ENCODE assay signal across 8 cellular contexts in the genomic region with DNA sequence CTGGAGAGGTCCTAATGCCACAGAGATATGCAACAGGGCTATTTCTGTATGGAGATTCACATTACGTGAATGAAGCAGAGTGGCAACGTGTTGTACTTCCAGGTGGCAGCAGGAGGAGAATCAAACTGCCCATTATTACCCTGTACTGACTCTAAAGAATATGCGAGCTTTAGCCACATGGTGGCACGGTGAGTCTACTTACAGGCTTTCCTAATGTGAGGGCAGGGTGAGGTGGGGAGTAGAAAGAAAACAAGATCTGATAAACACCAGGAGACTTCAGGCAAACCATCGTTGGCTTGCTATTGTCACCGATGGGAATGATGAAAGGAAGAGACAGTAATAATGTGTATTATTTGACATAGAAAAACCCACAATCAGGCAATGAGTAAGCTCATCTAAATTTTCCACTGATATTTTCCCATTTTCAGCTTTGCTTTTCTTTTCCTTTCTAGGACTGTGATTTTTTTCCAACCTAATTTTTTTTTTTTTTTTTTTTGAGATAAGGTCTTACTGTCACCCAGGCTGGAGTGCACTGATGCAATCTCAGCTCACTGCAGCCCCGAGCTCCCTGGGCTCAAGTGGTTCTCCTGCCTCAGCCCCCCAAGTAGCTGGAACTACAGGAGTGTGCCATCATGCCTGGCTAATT.
DNase-seq lines count a peak whose midpoint lies in the region; ATAC-seq and TF ChIP-seq lines count a peak whose summit lies in the region.

No MANE protein-coding gene starts in this region.

- peak overlapping the region in 2 of 10 donors; percentile 73 to 78 for H3K27ac Mint-ChIP-seq in naive thymus-derived CD8-positive, alpha-beta T cell

- no peaks in the 10 kb centered on the region for H3K27me3 Mint-ChIP-seq in naive thymus-derived CD8-positive, alpha-beta T cell

- POLR2A ChIA-PET in naive thymus-derived CD8-positive, alpha-beta T cell (lab: Charles Lee) = interaction anchor here (0.6 to 0.7 kb wide), 3 partner anchors 134 to 470 kb away, joined by 3 to 8 read pairs (median 3); no protein-coding TSS in a partner anchor

- H3K4me1 Mint-ChIP-seq in naive thymus-derived CD8-positive, alpha-beta T cell = peaks cover 0 to 2% (median under 1%) of the 10 kb centered on the region in 4 donors

- H3K36me3 Mint-ChIP-seq in naive thymus-derived CD8-positive, alpha-beta T cell = peaks cover 0 to 2% (median 0%) of the 10 kb centered on the region in 3 donors

- ATAC-seq in GM21390 (IDR thresholded peaks at IDR 0.05; ENCODE audit: unreplicated experiment) = peak; percentile 92
- ATAC-seq in naive thymus-derived CD8-positive, alpha-beta T cell = peak; percentile 89 to 90

- no peaks in the 10 kb centered on the region for H3K9me3 Mint-ChIP-seq in naive thymus-derived CD8-positive, alpha-beta T cell

- no peak for TF ChIP-seq POLR2A in erythroblast (IDR thresholded peaks at IDR 0.05; ENCODE audit: low read length)

- H3K4me3 Mint-ChIP-seq in naive thymus-derived CD8-positive, alpha-beta T cell = no peak overlapping the region

- DNase-seq in DMS153 (lab: John Stamatoyannopoulos, UW) (peak; percentile 86), HS-27A (ENCODE audit: low read depth) (peak; percentile 26), NOMO-1 treated with dmso at 0.1 percent for 144 hours (lab: John Stamatoyannopoulos, UW; ENCODE audit: unreplicated experiment) (peak; percentile 58), erythroblast (lab: John Stamatoyannopoulos, UW) (peak; percentile 78 to 83), superior temporal gyrus (ENCODE audit: extremely low spot score) (peak; percentile 85)
- DNase-seq in activated CD8-positive, alpha-beta memory T cell treated with anti-CD3 and anti-CD28 coated beads, Interleukin-2, amount 50 U/mL, for 24 hours (ENCODE audit: extremely low read depth) = peak; percentile 7
- peak; percentile 5 to 70 (median 40) for DNase-seq in naive thymus-derived CD8-positive, alpha-beta T cell

Comparison
In these comparisons a context has a peak if more than half of its experiments do, and no peak if none do; other contexts are left out.
1. Peak in every context shown above with its lines: DNase-seq and ATAC-seq.
2. DNase-seq: peak in every context shown above with its lines; median percentile 86 in DMS153; 85 in superior temporal gyrus; 80 in erythroblast; 58 in NOMO-1 treated with dmso at 0.1 percent for 144 hours; 40 in naive thymus-derived CD8-positive, alpha-beta T cell; 26 in HS-27A; 7 in activated CD8-positive, alpha-beta memory T cell treated with anti-CD3 and anti-CD28 coated beads, Interleukin-2, amount 50 U/mL, for 24 hours.